In genomic region chr10:87280749-87281148, GRCh38 we compare ENCODE assay signal across 1 cellular context. TPM values are rescaled to one million over a fixed set of nuclear protein-coding genes. Genes with fewer than 3 reads are reported as not detected.
"Had no signal": no experiment of that assay in that cellular context is flagged by ENCODE, and none has a peak within 500 bp of the region (broad histone marks: within the 10 kb centered on the region; RNA-seq: fewer than 3 reads in every experiment).

No MANE protein-coding gene starts in this region.

RNA-seq across cellular contexts. Expression of gene NUTM2A, which starts 55.5 kb away (rescaled TPM):
- total RNA-seq: RPMI7951 had no signal
